ENCODE assay signal across 2 cellular contexts in genomic region chr17:39155654-39156053, GRCh38.
TF ChIP-seq lines count a peak whose summit lies in the region.

No MANE protein-coding gene starts in this region.

TF ChIP-seq in SK-N-SH, 30 proteins besides CTCF, POLR2A, EP300 and RAD21 (continued from another document):
- TF ChIP-seq MEF2A (IDR thresholded peaks at IDR 0.05; ENCODE audit: borderline replicate concordance, low read depth), result no peak
- no peak for TF ChIP-seq TAF1 (IDR thresholded peaks at IDR 0.05; ENCODE audit: borderline replicate concordance, low read depth, low read length)
- TF ChIP-seq IRF3 (IDR thresholded peaks at IDR 0.05; ENCODE audit: low read depth, low read length), result no peak
- TF ChIP-seq ZBTB33 (IDR thresholded peaks at IDR 0.05; ENCODE audit: borderline replicate concordance, low read depth), result no peak

TF ChIP-seq in SK-N-SH treated with all-trans-retinoic acid at 6 μM for 48 hours, 23 proteins besides CTCF, POLR2A, EP300 and RAD21 (continued from another document):
- TF ChIP-seq ZNF70 (CRISPR knock-in tag; IDR thresholded peaks at IDR 0.05), result no peak
- TF ChIP-seq, protein P1, sequence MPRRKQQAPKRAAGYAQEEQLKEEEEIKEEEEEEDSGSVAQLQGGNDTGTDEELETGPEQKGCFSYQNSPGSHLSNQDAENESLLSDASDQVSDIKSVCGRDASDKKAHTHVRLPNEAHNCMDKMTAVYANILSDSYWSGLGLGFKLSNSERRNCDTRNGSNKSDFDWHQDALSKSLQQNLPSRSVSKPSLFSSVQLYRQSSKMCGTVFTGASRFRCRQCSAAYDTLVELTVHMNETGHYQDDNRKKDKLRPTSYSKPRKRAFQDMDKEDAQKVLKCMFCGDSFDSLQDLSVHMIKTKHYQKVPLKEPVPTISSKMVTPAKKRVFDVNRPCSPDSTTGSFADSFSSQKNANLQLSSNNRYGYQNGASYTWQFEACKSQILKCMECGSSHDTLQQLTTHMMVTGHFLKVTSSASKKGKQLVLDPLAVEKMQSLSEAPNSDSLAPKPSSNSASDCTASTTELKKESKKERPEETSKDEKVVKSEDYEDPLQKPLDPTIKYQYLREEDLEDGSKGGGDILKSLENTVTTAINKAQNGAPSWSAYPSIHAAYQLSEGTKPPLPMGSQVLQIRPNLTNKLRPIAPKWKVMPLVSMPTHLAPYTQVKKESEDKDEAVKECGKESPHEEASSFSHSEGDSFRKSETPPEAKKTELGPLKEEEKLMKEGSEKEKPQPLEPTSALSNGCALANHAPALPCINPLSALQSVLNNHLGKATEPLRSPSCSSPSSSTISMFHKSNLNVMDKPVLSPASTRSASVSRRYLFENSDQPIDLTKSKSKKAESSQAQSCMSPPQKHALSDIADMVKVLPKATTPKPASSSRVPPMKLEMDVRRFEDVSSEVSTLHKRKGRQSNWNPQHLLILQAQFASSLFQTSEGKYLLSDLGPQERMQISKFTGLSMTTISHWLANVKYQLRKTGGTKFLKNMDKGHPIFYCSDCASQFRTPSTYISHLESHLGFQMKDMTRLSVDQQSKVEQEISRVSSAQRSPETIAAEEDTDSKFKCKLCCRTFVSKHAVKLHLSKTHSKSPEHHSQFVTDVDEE (CRISPR knock-in tag; IDR thresholded peaks at IDR 0.05), result no peak
- no peak for TF ChIP-seq CSRNP3 (CRISPR knock-in tag; IDR thresholded peaks at IDR 0.05)
- TF ChIP-seq ZNF565 (CRISPR knock-in tag; conservative IDR thresholded peaks at IDR 0.05; ENCODE audit: low read depth), result no peak
- TF ChIP-seq SNAI2 (CRISPR knock-in tag; IDR thresholded peaks at IDR 0.05), result no peak
- no peak for TF ChIP-seq TOX (CRISPR knock-in tag; IDR thresholded peaks at IDR 0.05; ENCODE audit: borderline replicate concordance)
